Comparison of ENCODE assay signal across 30 cellular contexts in genomic region chr4:3860061-3860912, GRCh38.
"Had no signal": no experiment of that assay in that cellular context is flagged by ENCODE, and none has a peak within 500 bp of the region (broad histone marks: within the 10 kb centered on the region; RNA-seq: fewer than 3 reads in every experiment).

No MANE protein-coding gene starts in this region.

- ATAC-seq: activated naive CD4-positive, alpha-beta T cell treated with anti-CD3 and anti-CD28 coated beads, Interleukin-2, amount 50 U/mL, for 72 hours; activated naive CD8-positive, alpha-beta T cell treated with anti-CD3 and anti-CD28 coated beads, Interleukin-2, amount 50 U/mL, for 24 hours; activated T-cell treated with anti-CD3 and anti-CD28 coated beads, Interleukin-2, amount 50 U/mL, for 4 hours; body of pancreas; Panc1 had no signal

- H3K4me3 ChIP-seq: ascending aorta, body of pancreas had no signal

- H3K4me1 Mint-ChIP-seq: activated B cell treated with CpG ODN at 0.5 μM for 24 hours; activated CD4-positive, alpha-beta T cell treated with anti-CD3 and anti-CD28 coated beads, Interleukin-2, amount 10 ng/mL, durations not matched to agents 24 days and 14 days; activated naive CD8-positive, alpha-beta T cell treated with anti-CD3 and anti-CD28 coated beads, Interleukin-2, amount 50 U/mL, for 24 hours had no signal

- H3K4me3 Mint-ChIP-seq: activated B cell treated with CpG ODN at 0.5 μM for 24 hours; activated CD4-positive, alpha-beta T cell treated with anti-CD3 and anti-CD28 coated beads, Interleukin-2, amount 10 ng/mL, durations not matched to agents 24 days and 14 days; activated naive CD8-positive, alpha-beta T cell treated with anti-CD3 and anti-CD28 coated beads, Interleukin-2, amount 50 U/mL, for 24 hours; activated T-cell treated with anti-CD3 and anti-CD28 coated beads, Interleukin-2, amount 50 U/mL, for 4 hours; T-helper 1 cell treated with Interleukin-12 subunit alpha and Interleukin-12 subunit beta and Interleukin-4 antibody, amounts not matched to agents 30 μg/mL and 1 μg/mL, for 36 hours had no signal

- H3K27ac Mint-ChIP-seq: activated B cell treated with CpG ODN at 0.5 μM for 24 hours; activated CD4-positive, alpha-beta T cell treated with anti-CD3 and anti-CD28 coated beads, Interleukin-2, amount 10 ng/mL, durations not matched to agents 24 days and 14 days; activated naive CD4-positive, alpha-beta T cell treated with anti-CD3 and anti-CD28 coated beads, Interleukin-2, amount 50 U/mL, for 72 hours; activated naive CD8-positive, alpha-beta T cell treated with anti-CD3 and anti-CD28 coated beads, Interleukin-2, amount 50 U/mL, for 24 hours; T-helper 1 cell treated with Interleukin-12 subunit alpha and Interleukin-12 subunit beta and Interleukin-4 antibody, amounts not matched to agents 30 μg/mL and 1 μg/mL, for 36 hours had no signal

- H3K9me3 Mint-ChIP-seq: activated B cell treated with CpG ODN at 0.5 μM for 24 hours; activated CD4-positive, alpha-beta T cell treated with anti-CD3 and anti-CD28 coated beads, Interleukin-2, amount 10 ng/mL, durations not matched to agents 24 days and 14 days; activated naive CD4-positive, alpha-beta T cell treated with anti-CD3 and anti-CD28 coated beads, Interleukin-2, amount 50 U/mL, for 72 hours; activated naive CD8-positive, alpha-beta T cell treated with anti-CD3 and anti-CD28 coated beads, Interleukin-2, amount 50 U/mL, for 24 hours; activated T-cell treated with anti-CD3 and anti-CD28 coated beads, Interleukin-2, amount 50 U/mL, for 4 hours; T-helper 1 cell treated with Interleukin-12 subunit alpha and Interleukin-12 subunit beta and Interleukin-4 antibody, amounts not matched to agents 30 μg/mL and 1 μg/mL, for 36 hours had no signal

- H3K27me3 ChIP-seq: body of pancreas had no signal

- H3K4me1 ChIP-seq: ascending aorta, body of pancreas had no signal

- H3K36me3 Mint-ChIP-seq: activated naive CD4-positive, alpha-beta T cell treated with anti-CD3 and anti-CD28 coated beads, Interleukin-2, amount 50 U/mL, for 72 hours had no signal

- DNase-seq: activated B cell treated with CpG ODN at 0.5 μM for 24 hours; activated CD4-positive, alpha-beta T cell treated with anti-CD3 and anti-CD28 coated beads for 1 hour; activated CD4-positive, alpha-beta T cell treated with anti-CD3 and anti-CD28 coated beads, Interleukin-2, amount 10 ng/mL, durations not matched to agents 24 days and 14 days; activated CD4-positive, alpha-beta T cell treated with anti-CD3 and anti-CD28 coated beads, Interleukin-2, amount 50 U/mL, for 48 hours; activated CD8-positive, alpha-beta memory T cell treated with anti-CD3 and anti-CD28 coated beads for 24 hours; activated effector memory CD4-positive, alpha-beta T cell treated with anti-CD3 and anti-CD28 coated beads, Interleukin-2, amount 50 U/mL, for 16 hours; activated naive CD4-positive, alpha-beta T cell treated with Interleukin-2 at 50 U/mL for 16 hours; activated naive CD8-positive, alpha-beta T cell treated with anti-CD3 and anti-CD28 coated beads, Interleukin-2, amount 50 U/mL, for 24 hours; activated T-cell treated with anti-CD3 and anti-CD28 coated beads, Interleukin-2, amount 50 U/mL, for 4 hours; amniotic stem cell; body of pancreas; central memory CD4-positive, alpha-beta T cell; KG1; NCI-H1092 treated with DMSO at 0.1 percent for 48 hours; NCI-H1417 treated with DMSO at 0.1 percent for 48 hours; NCI-H1694; NCI-H2029; NCI-H2107; NCI-H2171 treated with DMSO at 0.1 percent for 48 hours; NCI-H226; NCI-H526; NCI-H774; NK-92 treated with Interleukin-12 subunit alpha and Interleukin-12 subunit beta, amount 100 ng/mL, for 24 hours; OCI-M1; RPMI8226; SHP77 had no signal

- H3K27ac ChIP-seq: ascending aorta, body of pancreas had no signal

- H3K9me3 ChIP-seq: ascending aorta, body of pancreas had no signal

- H3K27me3 Mint-ChIP-seq: activated CD4-positive, alpha-beta T cell treated with anti-CD3 and anti-CD28 coated beads, Interleukin-2, amount 10 ng/mL, durations not matched to agents 24 days and 14 days had no signal
